In the genomic region with DNA sequence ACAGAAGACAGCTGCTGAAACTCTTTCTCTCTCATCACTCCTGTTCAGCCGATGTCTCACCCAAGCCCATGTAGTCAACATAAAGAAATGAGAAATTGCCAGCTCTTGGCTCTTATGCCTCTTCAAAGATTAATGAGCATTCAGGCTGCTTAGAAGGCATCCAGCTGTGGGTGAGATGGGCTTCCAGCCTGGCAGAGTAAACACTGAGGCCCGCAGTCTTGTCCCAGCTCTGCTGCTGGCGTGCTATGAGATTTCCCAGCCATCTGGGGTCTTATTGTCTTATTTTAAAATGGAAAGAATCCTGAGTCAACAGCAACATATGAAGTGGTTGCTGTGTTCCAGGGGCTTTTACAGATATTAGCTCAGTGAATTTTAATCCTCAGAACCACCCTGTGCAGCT, we compare ENCODE assay signal across 19 cellular contexts.
DNase-seq lines count a peak whose midpoint lies in the region; ATAC-seq lines count a peak whose summit lies in the region.
"Had no signal": no experiment of that assay in that cellular context is flagged by ENCODE, and none has a peak within 500 bp of the region (broad histone marks: within the 10 kb centered on the region; RNA-seq: fewer than 3 reads in every experiment).

No MANE protein-coding gene starts in this region.

- ATAC-seq in GM19351 (IDR thresholded peaks at IDR 0.05; ENCODE audit: unreplicated experiment), result no peak
- ATAC-seq: A549; activated naive CD8-positive, alpha-beta T cell treated with anti-CD3 and anti-CD28 coated beads, Interleukin-2, amount 50 U/mL, for 24 hours; gastroesophageal sphincter; upper lobe of right lung had no signal

- DNase-seq in COLO668 (lab: John Stamatoyannopoulos, UW; ENCODE audit: unreplicated experiment) (peak; percentile 35), NCI-H1105 (lab: John Stamatoyannopoulos, UW) (peak; percentile 53), NCI-H2081 treated with DMSO at 0.1 percent for 48 hours (lab: John Stamatoyannopoulos, UW) (peak; percentile 81), NCI-H524 (lab: John Stamatoyannopoulos, UW) (peak; percentile 81 to 92), HK-2 (ENCODE audit: unreplicated experiment) (no peak), hippocampal formation (lab: John Stamatoyannopoulos, UW) (no peak)
- no peak for DNase-seq in activated CD8-positive, alpha-beta memory T cell treated with anti-CD3 and anti-CD28 coated beads, Interleukin-2, amount 50 U/mL, for 48 hours
- DNase-seq: activated B cell treated with CpG ODN at 0.5 μM for 24 hours; activated CD4-positive, alpha-beta memory T cell treated with anti-CD3 and anti-CD28 coated beads for 36 hours; activated effector memory CD4-positive, alpha-beta T cell treated with anti-CD3 and anti-CD28 coated beads, Interleukin-2, amount 50 U/mL, for 16 hours; activated naive CD8-positive, alpha-beta T cell treated with anti-CD3 and anti-CD28 coated beads, Interleukin-2, amount 50 U/mL, for 24 hours; activated T-cell treated with anti-CD3 and anti-CD28 coated beads for 4 hours; Caco-2; EL; T-helper 9 cell; upper lobe of right lung had no signal

Comparison
In these comparisons a context has a peak if more than half of its experiments do, and no peak if none do; other contexts are left out.
1. DNase-seq: peak in COLO668 (single experiment), NCI-H1105 (single experiment), NCI-H2081 treated with DMSO at 0.1 percent for 48 hours (single experiment) and NCI-H524 (2 of 2); none in activated CD8-positive, alpha-beta memory T cell treated with anti-CD3 and anti-CD28 coated beads, Interleukin-2, amount 50 U/mL, for 48 hours (single experiment), HK-2 (single experiment) and hippocampal formation (0 of 2).